In the genomic region with DNA sequence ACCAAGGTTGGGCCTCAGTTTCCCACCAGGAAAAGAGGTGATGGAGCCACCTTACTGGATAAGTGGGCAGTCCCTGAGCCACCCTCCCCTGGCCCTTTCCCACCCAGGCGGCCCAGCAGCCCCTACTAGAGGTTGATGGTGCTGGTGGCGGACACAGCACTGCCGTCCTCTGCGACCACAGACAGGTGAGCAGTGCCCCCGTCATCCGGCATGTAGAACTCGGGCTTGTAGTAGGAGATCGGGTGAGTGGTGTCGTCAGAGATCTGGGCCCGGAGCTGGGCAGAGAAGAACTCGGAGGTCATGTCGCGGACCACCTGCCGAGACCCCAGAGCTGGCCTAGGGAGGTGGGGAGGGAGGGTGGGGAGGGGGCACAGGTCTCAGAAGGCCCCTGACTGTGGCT, we compare ENCODE assay signal across 13 cellular contexts. TPM values are rescaled to one million over a fixed set of nuclear protein-coding genes. Genes with fewer than 3 reads are reported as not detected.
"Had no signal": no experiment of that assay in that cellular context is flagged by ENCODE, and none has a peak within 500 bp of the region (broad histone marks: within the 10 kb centered on the region; RNA-seq: fewer than 3 reads in every experiment).

No MANE protein-coding gene starts in this region.

RNA-seq across cellular contexts. Expression of gene GGTLC1, which starts 2.3 kb away (rescaled TPM):
- total RNA-seq: activated B cell treated with CpG ODN at 0.5 μM for 24 hours; activated CD8-positive, alpha-beta T cell treated with anti-CD3 and anti-CD28 coated beads for 36 hours; activated naive CD4-positive, alpha-beta T cell treated with anti-CD3 and anti-CD28 coated beads for 36 hours; activated naive CD8-positive, alpha-beta T cell treated with anti-CD3 and anti-CD28 coated beads for 36 hours; activated T-helper 1 cell treated with anti-CD3 and anti-CD28 coated beads, Interleukin-12 subunit alpha, Interleukin-12 subunit beta, Interleukin-2, Interleukin-4 antibody, amounts not matched to agents 30 ng/mL and 10 ng/mL and 1 ng/mL, durations not matched to agents 14 hours and 24 hours and 36 hours; activated T-helper 2 cell treated with anti-CD3 and anti-CD28 coated beads, Interferon-gamma antibody, Interleukin-2, Interleukin-4, amounts not matched to agents 10 μg/mL and 5 μg/mL and 100 μg/mL, durations not matched to agents 14 hours and 24 hours and 36 hours; aorta; dorsolateral prefrontal cortex; esophagus muscularis mucosa; foreskin keratinocyte; gastrocnemius medialis; T-helper 17 cell had no signal
- polyA plus RNA-seq: adrenal gland, aorta, foreskin keratinocyte had no signal
